Comparison of ENCODE assay signal across 30 cellular contexts in the genomic region with DNA sequence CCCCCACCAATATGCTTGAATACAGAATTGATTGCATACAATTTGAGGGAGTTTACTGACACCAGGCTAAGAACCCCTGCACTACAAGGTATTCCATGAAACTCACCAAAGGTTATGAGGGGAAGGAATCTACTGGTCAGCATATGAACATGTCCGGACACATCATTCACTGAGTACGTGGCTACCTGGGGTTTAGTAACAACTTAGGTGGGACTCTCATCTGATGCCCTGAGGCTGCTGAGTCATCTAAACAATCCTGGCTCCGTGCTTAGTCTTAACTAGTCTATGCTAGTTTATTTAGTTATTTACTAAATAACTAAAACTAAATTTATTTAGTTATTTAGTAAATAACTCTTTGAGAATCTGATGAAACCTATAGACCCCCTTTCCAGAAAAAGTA. TPM values are rescaled to one million over a fixed set of nuclear protein-coding genes. Genes with fewer than 3 reads are reported as not detected.
A peak's percentile ranks its signal among the peaks of the same experiment; 100 is the strongest.
DNase-seq lines count a peak whose midpoint lies in the region; ATAC-seq, FAIRE-seq and TF ChIP-seq lines count a peak whose summit lies in the region.
"Had no signal": no experiment of that assay in that cellular context is flagged by ENCODE, and none has a peak within 500 bp of the region (broad histone marks: within the 10 kb centered on the region; RNA-seq: fewer than 3 reads in every experiment).

No MANE protein-coding gene starts in this region.

- H3K9me1 ChIP-seq in keratinocyte (ENCODE audit: control insufficient read depth, extremely low read depth, insufficient read depth, low read length): peaks cover 2% of the 10 kb centered on the region

- H2AFZ ChIP-seq in keratinocyte (ENCODE audit: control insufficient read depth, low read length): no peak overlapping the region
- H2AFZ ChIP-seq: GM23248 had no signal

- H3K9me3 ChIP-seq in keratinocyte (ENCODE audit: control insufficient read depth, low read depth, low read length): no peaks in the 10 kb centered on the region
- H3K9me3 ChIP-seq: esophagus muscularis mucosa, gastroesophageal sphincter, mucosa of descending colon had no signal

- TF ChIP-seq CTCF in bronchial epithelial cell (IDR thresholded peaks at IDR 0.05; ENCODE audit: insufficient read depth, low read length, severe bottlenecking) (no peak), keratinocyte (optimal IDR thresholded peaks at IDR 0.05 in 1 of 3, IDR thresholded peaks at IDR 0.05 in 1 of 3, conservative IDR thresholded peaks at IDR 0.05 in 1 of 3; ENCODE audit: extremely low read depth in 1 of 3, insufficient read depth in 2 of 3, low read length in 3 of 3) (no peak)

- no peaks in the 10 kb centered on the region for H3K9me3 Mint-ChIP-seq in activated CD8-positive, alpha-beta memory T cell treated with anti-CD3 and anti-CD28 coated beads, Interleukin-2, amount 10 ng/mL, durations not matched to agents 7 days and 5 days (ENCODE audit: low read depth)
- H3K9me3 Mint-ChIP-seq: activated CD4-positive, alpha-beta T cell treated with anti-CD3 and anti-CD28 coated beads, Interleukin-2, amount 10 ng/mL, durations not matched to agents 24 days and 14 days; activated T-cell treated with anti-CD3 and anti-CD28 coated beads, Interleukin-2, amount 50 U/mL, for 4 hours; CD4-positive, alpha-beta T cell; effector memory CD8-positive, alpha-beta T cell; immature natural killer cell; natural killer cell treated with Interleukin-12 subunit alpha and Interleukin-12 subunit beta and Interleukin-15 and Interleukin-18, amount 100 ng/mL, for 72 hours; stimulated activated naive CD8-positive, alpha-beta T cell treated with anti-CD3 and anti-CD28 coated beads, Interleukin-15, amount 100 ng/mL, for 72 hours had no signal

- FAIRE-seq in bronchial epithelial cell (lab: Jason Lieb, UNC) (peak; percentile 40), keratinocyte (lab: Jason Lieb, UNC) (peak; percentile 99)
- FAIRE-seq: A204.1, colon, GM12892 had no signal

- no peak overlapping the region for H3K27ac Mint-ChIP-seq in activated CD8-positive, alpha-beta memory T cell treated with anti-CD3 and anti-CD28 coated beads, Interleukin-2, amount 10 ng/mL, durations not matched to agents 7 days and 5 days
- H3K27ac Mint-ChIP-seq: activated CD4-positive, alpha-beta T cell treated with anti-CD3 and anti-CD28 coated beads, Interleukin-2, amount 10 ng/mL, durations not matched to agents 24 days and 14 days; CD4-positive, alpha-beta T cell; effector memory CD8-positive, alpha-beta T cell; natural killer cell treated with Interleukin-12 subunit alpha and Interleukin-12 subunit beta and Interleukin-15 and Interleukin-18, amount 100 ng/mL, for 72 hours had no signal

- H3K36me3 Mint-ChIP-seq in activated CD8-positive, alpha-beta memory T cell treated with anti-CD3 and anti-CD28 coated beads, Interleukin-2, amount 10 ng/mL, durations not matched to agents 7 days and 5 days: peaks cover 30% of the 10 kb centered on the region

- peak overlapping the region; percentile 85 for H3K27ac ChIP-seq in keratinocyte (ENCODE audit: control insufficient read depth, insufficient read depth, low read length)
- H3K27ac ChIP-seq: brain microvascular endothelial cell, esophagus muscularis mucosa, gastroesophageal sphincter, VCaP had no signal

- CTCF ChIA-PET in activated CD8-positive, alpha-beta memory T cell treated with anti-CD3 and anti-CD28 coated beads, Interleukin-2, amount 10 ng/mL, durations not matched to agents 7 days and 5 days (lab: Charles Lee): no interaction called here

- no peaks in the 10 kb centered on the region for H3K27me3 Mint-ChIP-seq in activated CD8-positive, alpha-beta memory T cell treated with anti-CD3 and anti-CD28 coated beads, Interleukin-2, amount 10 ng/mL, durations not matched to agents 7 days and 5 days
- H3K27me3 Mint-ChIP-seq: activated CD4-positive, alpha-beta T cell treated with anti-CD3 and anti-CD28 coated beads, Interleukin-2, amount 10 ng/mL, durations not matched to agents 24 days and 14 days; CD4-positive, alpha-beta T cell; effector memory CD8-positive, alpha-beta T cell; natural killer cell treated with Interleukin-12 subunit alpha and Interleukin-12 subunit beta and Interleukin-15 and Interleukin-18, amount 100 ng/mL, for 72 hours; stimulated activated naive CD8-positive, alpha-beta T cell treated with anti-CD3 and anti-CD28 coated beads, Interleukin-15, amount 100 ng/mL, for 72 hours had no signal

- no peaks in the 10 kb centered on the region for H3K27me3 ChIP-seq in bronchial epithelial cell (ENCODE audit: control insufficient read depth, insufficient read depth, low read length)
- no peaks in the 10 kb centered on the region for H3K27me3 ChIP-seq in keratinocyte (ENCODE audit: control insufficient read depth, extremely low read depth, insufficient read depth, low read length)
- H3K27me3 ChIP-seq: brain microvascular endothelial cell, esophagus muscularis mucosa, gastroesophageal sphincter had no signal

- peaks cover 16% of the 10 kb centered on the region for H3K4me1 Mint-ChIP-seq in activated CD8-positive, alpha-beta memory T cell treated with anti-CD3 and anti-CD28 coated beads, Interleukin-2, amount 10 ng/mL, durations not matched to agents 7 days and 5 days

- ATAC-seq in activated CD8-positive, alpha-beta memory T cell treated with anti-CD3 and anti-CD28 coated beads, Interleukin-2, amount 10 ng/mL, durations not matched to agents 7 days and 5 days: no peak
- ATAC-seq: activated T-cell treated with anti-CD3 and anti-CD28 coated beads, Interleukin-2, amount 50 U/mL, for 4 hours; effector memory CD8-positive, alpha-beta T cell; gastroesophageal sphincter; left ventricle myocardium superior; mucosa of descending colon; natural killer cell treated with Interleukin-12 subunit alpha and Interleukin-12 subunit beta and Interleukin-15 and Interleukin-18, amount 100 ng/mL, for 72 hours; stimulated activated naive CD8-positive, alpha-beta T cell treated with anti-CD3 and anti-CD28 coated beads, Interleukin-15, amount 100 ng/mL, for 72 hours had no signal

- dilution Hi-C loops in keratinocyte (cut with MboI; ENCODE audit: extremely low pct_ligation_motif_present, low sequenced_read_pairs): no loop called here

- H3K4me3 ChIP-seq in bronchial epithelial cell (ENCODE audit: low read depth, low read length) (no peak overlapping the region), keratinocyte (ENCODE audit: control insufficient read depth in 2 of 3, extremely low read depth in 1 of 3, insufficient read depth in 2 of 3, low read depth in 1 of 3, low read length in 3 of 3) (peak overlapping the region in 2 of 3 experiments; percentile 18 to 37)
- H3K4me3 ChIP-seq: esophagus muscularis mucosa, gastroesophageal sphincter, GM23248, mucosa of descending colon had no signal

- H3K4me2 ChIP-seq in keratinocyte (ENCODE audit: control insufficient read depth, extremely low read depth, insufficient read depth, low read depth, low read length): peak overlapping the region; percentile 60

- peak; percentile 57 for DNase-seq in 8988T
- DNase-seq in M059J (ENCODE audit: low read depth): peak; percentile 90
- peak; percentile 99 for DNase-seq in bronchial epithelial cell (ENCODE audit: low read depth)
- DNase-seq in keratinocyte (ENCODE audit: low read depth, low spot score): peak; percentile 98
- no peak for DNase-seq in D341Med (ENCODE audit: low spot score)
- DNase-seq in NCI-H1105 treated with DMSO at 0.1 percent for 48 hours (lab: John Stamatoyannopoulos, UW): no peak
- DNase-seq in activated CD8-positive, alpha-beta memory T cell treated with anti-CD3 and anti-CD28 coated beads, Interleukin-2, amount 10 ng/mL, durations not matched to agents 7 days and 5 days: no peak
- DNase-seq in NCI-H1417 treated with DMSO at 0.1 percent for 48 hours (lab: John Stamatoyannopoulos, UW): no peak
- DNase-seq: activated CD4-positive, alpha-beta T cell treated with anti-CD3 and anti-CD28 coated beads, Interleukin-2, amount 10 ng/mL, durations not matched to agents 24 days and 14 days; activated T-cell treated with anti-CD3 and anti-CD28 coated beads, Interleukin-2, amount 50 U/mL, for 4 hours; AML-193; brain microvascular endothelial cell; CD4-positive, alpha-beta T cell; effector memory CD8-positive, alpha-beta T cell; GM23248; hypothalamus; immature natural killer cell; left ventricle myocardium superior; mucosa of descending colon; NCI-H1436; NCI-H2081 treated with DMSO at 0.1 percent for 48 hours; NCI-H226; stimulated activated naive CD8-positive, alpha-beta T cell treated with anti-CD3 and anti-CD28 coated beads, Interleukin-15, amount 100 ng/mL, for 72 hours had no signal

- H4K20me1 ChIP-seq in keratinocyte (ENCODE audit: control insufficient read depth, extremely low read depth, insufficient read depth, low read length): no peaks in the 10 kb centered on the region

- H3K4me3 Mint-ChIP-seq in activated CD8-positive, alpha-beta memory T cell treated with anti-CD3 and anti-CD28 coated beads, Interleukin-2, amount 10 ng/mL, durations not matched to agents 7 days and 5 days: no peak overlapping the region
- H3K4me3 Mint-ChIP-seq: activated CD4-positive, alpha-beta T cell treated with anti-CD3 and anti-CD28 coated beads, Interleukin-2, amount 10 ng/mL, durations not matched to agents 24 days and 14 days; activated T-cell treated with anti-CD3 and anti-CD28 coated beads, Interleukin-2, amount 50 U/mL, for 4 hours; CD4-positive, alpha-beta T cell; effector memory CD8-positive, alpha-beta T cell; immature natural killer cell; natural killer cell treated with Interleukin-12 subunit alpha and Interleukin-12 subunit beta and Interleukin-15 and Interleukin-18, amount 100 ng/mL, for 72 hours; stimulated activated naive CD8-positive, alpha-beta T cell treated with anti-CD3 and anti-CD28 coated beads, Interleukin-15, amount 100 ng/mL, for 72 hours had no signal

- peaks cover 36% of the 10 kb centered on the region for H3K79me2 ChIP-seq in keratinocyte (ENCODE audit: control insufficient read depth, insufficient read depth, low read length)

- H3K36me3 ChIP-seq in bronchial epithelial cell (ENCODE audit: control insufficient read depth, insufficient read depth, low read length) (peaks cover 14% of the 10 kb centered on the region), keratinocyte (ENCODE audit: control insufficient read depth in 2 of 2, extremely low read depth in 1 of 2, insufficient read depth in 2 of 2, low read length in 2 of 2) (peaks cover 17 to 38% of the 10 kb centered on the region in 2 experiments)

- peaks cover 57% of the 10 kb centered on the region for H3K4me1 ChIP-seq in keratinocyte (ENCODE audit: control insufficient read depth, extremely low read depth, insufficient read depth, low read length)

- H3K9ac ChIP-seq in keratinocyte (ENCODE audit: control insufficient read depth, extremely low read depth, insufficient read depth, low read length): peak overlapping the region; percentile 25
- H3K9ac ChIP-seq: GM23248 had no signal

RNA-seq across cellular contexts. Expression of a gene that starts 11.3 kb away (rescaled TPM):
- total RNA-seq in M059J (2014; rRNA removed; shearing (Covaris generic)): 23.9 and 31.2 TPM in 2 replicates
- 25.5 and 33.7 TPM in 2 replicates for total RNA-seq in bronchial epithelial cell
- 51.3 to 73.3 TPM (median 63.8 TPM) in 3 replicates for polyA plus RNA-seq in keratinocyte
- 15.0 TPM for polyA plus RNA-seq in keratinocyte (2011; ENCODE audit: low read depth)
- 63.5 and 72.3 TPM in 2 replicates for polyA plus RNA-seq in keratinocyte (2011; cell fraction: cytosol; rRNA removed)
- 77.0 and 83.5 TPM in 2 replicates for polyA plus RNA-seq in keratinocyte (2011; cell fraction: nucleus; rRNA removed)
- polyA plus RNA-seq in keratinocyte (2012; ENCODE audit: low replicate concordance): 43.1 and 51.3 TPM in 2 replicates
- polyA minus RNA-seq in keratinocyte: 44.8 to 69.0 TPM (median 54.8 TPM) in 3 replicates
- polyA minus RNA-seq in keratinocyte (2011; cell fraction: cytosol; rRNA and poly(A)+ RNA removed): 37.0 TPM
- 29.9 and 44.9 TPM in 2 replicates for polyA minus RNA-seq in keratinocyte (2011; cell fraction: nucleus; rRNA and poly(A)+ RNA removed)
- 10 to 100 TPM; 10.5 to 13.2 TPM for total RNA-seq in activated CD8-positive, alpha-beta memory T cell treated with anti-CD3 and anti-CD28 coated beads, Interleukin-2, amount 10 ng/mL, durations not matched to agents 7 days and 5 days

RNA-seq across cellular contexts. Expression of a gene that starts 18.5 kb away (rescaled TPM):
- 3.8 and 5.9 TPM in 2 replicates for total RNA-seq in M059J (2014; rRNA removed; shearing (Covaris generic))
- total RNA-seq in bronchial epithelial cell: 7.1 and 9.0 TPM in 2 replicates
- polyA plus RNA-seq in keratinocyte: 9.1 to 12.6 TPM (median 10.3 TPM) in 3 replicates
- polyA plus RNA-seq in keratinocyte (2011; ENCODE audit: low read depth): 2.9 TPM
- 11.7 and 13.4 TPM in 2 replicates for polyA plus RNA-seq in keratinocyte (2011; cell fraction: cytosol; rRNA removed)
- 8.6 and 10.0 TPM in 2 replicates for polyA plus RNA-seq in keratinocyte (2011; cell fraction: nucleus; rRNA removed)
- polyA plus RNA-seq in keratinocyte (2012; ENCODE audit: low replicate concordance): 8.6 and 13.0 TPM in 2 replicates
- 3.0 to 4.8 TPM (median 3.9 TPM) in 3 replicates for polyA minus RNA-seq in keratinocyte
- 3.5 TPM for polyA minus RNA-seq in keratinocyte (2011; cell fraction: cytosol; rRNA and poly(A)+ RNA removed)
- polyA minus RNA-seq in keratinocyte (2011; cell fraction: nucleus; rRNA and poly(A)+ RNA removed): 2.8 and 4.3 TPM in 2 replicates
- total RNA-seq in activated CD8-positive, alpha-beta memory T cell treated with anti-CD3 and anti-CD28 coated beads, Interleukin-2, amount 10 ng/mL, durations not matched to agents 7 days and 5 days: 1 to 10 TPM; 1.9 to 2.1 TPM

RNA-seq across cellular contexts. Expression of a gene that starts 35.3 kb away (rescaled TPM):
- 13.3 and 20.6 TPM in 2 replicates for total RNA-seq in M059J (2014; rRNA removed; shearing (Covaris generic))
- total RNA-seq in bronchial epithelial cell: 89.2 and 99.3 TPM in 2 replicates
- polyA plus RNA-seq in keratinocyte: 22.3 to 83.2 TPM (median 48.8 TPM) in 3 replicates
- polyA plus RNA-seq in keratinocyte (2011; ENCODE audit: low read depth): 35.6 TPM
- polyA plus RNA-seq in keratinocyte (2011; cell fraction: cytosol; rRNA removed): 46.4 and 55.3 TPM in 2 replicates
- 55.8 and 77.0 TPM in 2 replicates for polyA plus RNA-seq in keratinocyte (2011; cell fraction: nucleus; rRNA removed)
- polyA plus RNA-seq in keratinocyte (2012; ENCODE audit: low replicate concordance): 28.2 and 159 TPM in 2 replicates
- polyA minus RNA-seq in keratinocyte: 26.9 to 46.4 TPM (median 32.3 TPM) in 3 replicates
- polyA minus RNA-seq in keratinocyte (2011; cell fraction: cytosol; rRNA and poly(A)+ RNA removed): 62.0 TPM
- polyA minus RNA-seq in keratinocyte (2011; cell fraction: nucleus; rRNA and poly(A)+ RNA removed): 53.1 and 56.0 TPM in 2 replicates
- total RNA-seq in activated CD8-positive, alpha-beta memory T cell treated with anti-CD3 and anti-CD28 coated beads, Interleukin-2, amount 10 ng/mL, durations not matched to agents 7 days and 5 days: 1 to 10 TPM; 1.8 to 1.9 TPM

Comparison
In these comparisons a context has a peak if more than half of its experiments do, and no peak if none do; other contexts are left out.
1. DNase-seq: peak in 8988T (single experiment), M059J (single experiment), bronchial epithelial cell (single experiment) and keratinocyte (single experiment); none in D341Med (single experiment), NCI-H1105 treated with DMSO at 0.1 percent for 48 hours (single experiment), activated CD8-positive, alpha-beta memory T cell treated with anti-CD3 and anti-CD28 coated beads, Interleukin-2, amount 10 ng/mL, durations not matched to agents 7 days and 5 days (single experiment) and NCI-H1417 treated with DMSO at 0.1 percent for 48 hours (single experiment).